9 cellular contexts compared by ENCODE assay signal in genomic region chr21:21200939-21201610, GRCh38.
DNase-seq lines count a peak whose midpoint lies in the region; ATAC-seq, FAIRE-seq and TF ChIP-seq lines count a peak whose summit lies in the region.
"Had no signal": no experiment of that assay in that cellular context is flagged by ENCODE, and none has a peak within 500 bp of the region (broad histone marks: within the 10 kb centered on the region; RNA-seq: fewer than 3 reads in every experiment).

No MANE protein-coding gene starts in this region.

- peaks cover 3% of the 10 kb centered on the region for H3K4me1 ChIP-seq in endothelial cell of umbilical vein (ENCODE audit: control insufficient read depth, extremely low read depth, insufficient read depth, low read length)
- peaks cover 22% of the 10 kb centered on the region for H3K4me1 ChIP-seq in osteoblast (ENCODE audit: insufficient read depth, low read length)
- H3K4me1 ChIP-seq in HAP-1, result no peaks in the 10 kb centered on the region

- intact Hi-C loops in endothelial cell of umbilical vein (cut with micrococcal nuclease), result no loop called here

- H3K36me3 ChIP-seq in MG63 (peaks cover 5% of the 10 kb centered on the region), endothelial cell of umbilical vein (ENCODE audit: control insufficient read depth in 2 of 2, extremely low read depth in 1 of 2, insufficient read depth in 2 of 2, low read length in 2 of 2) (no peaks in the 10 kb centered on the region), osteoblast (ENCODE audit: insufficient read depth, low read length) (no peaks in the 10 kb centered on the region), HAP-1 (replicated peaks) (no peaks in the 10 kb centered on the region)

- in situ Hi-C loops in HAP-1 (cut with MboI; ENCODE audit: low sequenced_read_pairs), result no loop called here

- H4K20me1 ChIP-seq in endothelial cell of umbilical vein (replicated peaks; ENCODE audit: control insufficient read depth, extremely low read depth, insufficient read depth, low read length), result no peaks in the 10 kb centered on the region
- no peaks in the 10 kb centered on the region for H4K20me1 ChIP-seq in osteoblast (ENCODE audit: insufficient read depth, low read length)

- H3K9me3 ChIP-seq in MG63 (peaks cover 4% of the 10 kb centered on the region), endothelial cell of umbilical vein (replicated peaks; ENCODE audit: control insufficient read depth, insufficient read depth, low read length) (no peaks in the 10 kb centered on the region), osteoblast (ENCODE audit: low read depth, low read length) (no peaks in the 10 kb centered on the region), HAP-1 (0 out of 2 replicates have a peak, but pooled peaks cover 2% of the 10 kb centered on the region)

- no TSS peak for BruUV-seq in endothelial cell of umbilical vein (replicated peaks; lab: Mats Ljungman, UMichigan)

- peak overlapping the region; percentile 49 for H3K4me2 ChIP-seq in endothelial cell of umbilical vein (ENCODE audit: insufficient read depth, low read length)
- H3K4me2 ChIP-seq in osteoblast (ENCODE audit: insufficient read depth, low read length), result peak overlapping the region; percentile 75

- no peak for ATAC-seq in GM19351 (IDR thresholded peaks at IDR 0.05; ENCODE audit: unreplicated experiment)
- ATAC-seq in GM21723 (IDR thresholded peaks at IDR 0.05; ENCODE audit: unreplicated experiment), result no peak

- H3K79me2 ChIP-seq in endothelial cell of umbilical vein (ENCODE audit: control insufficient read depth, insufficient read depth, low read length) (no peaks in the 10 kb centered on the region), osteoblast (ENCODE audit: insufficient read depth, low read length) (no peaks in the 10 kb centered on the region)

- no peaks in the 10 kb centered on the region for H3K9me1 ChIP-seq in endothelial cell of umbilical vein (replicated peaks; ENCODE audit: control insufficient read depth, extremely low read depth, insufficient read depth, low read length)

- dilution Hi-C loops in endothelial cell of umbilical vein (cut with MboI; ENCODE audit: extremely low pct_ligation_motif_present, low sequenced_read_pairs), result no loop called here

- TF ChIP-seq POLR2A in endothelial cell of umbilical vein (IDR thresholded peaks at IDR 0.05; ENCODE audit: low read depth, low read length), result no peak

- H3K27ac ChIP-seq in endothelial cell of umbilical vein (ENCODE audit: insufficient read depth, low read depth, low read length), result peak overlapping the region; percentile 3
- H3K27ac ChIP-seq in osteoblast (ENCODE audit: low read depth, low read length), result peak overlapping the region; percentile 92

- no peak for FAIRE-seq in endothelial cell of umbilical vein (lab: Jason Lieb, UNC)
- FAIRE-seq: urothelium cell line had no signal

- H2AFZ ChIP-seq in endothelial cell of umbilical vein (ENCODE audit: low read depth, low read length), result peak overlapping the region; percentile 70
- H2AFZ ChIP-seq in osteoblast (ENCODE audit: low read length), result peak overlapping the region; percentile 61

- DNase-seq in EH (ENCODE audit: low read depth), result peak; percentile 22
- no peak for DNase-seq in MG63
- DNase-seq in endothelial cell of umbilical vein (ENCODE audit: low read depth, low spot score), result peak; percentile 22
- DNase-seq in osteoblast (ENCODE audit: insufficient read length, low spot score, missing footprints), result no peak
- no peak for DNase-seq in DMS 273 treated with DMSO at 0.1 percent for 48 hours (lab: John Stamatoyannopoulos, UW)
- DNase-seq in HAP-1 (ENCODE audit: low spot score in 2 of 2), result no peak

- no peak for TF ChIP-seq CTCF in endothelial cell of umbilical vein (IDR thresholded peaks at IDR 0.05; ENCODE audit: extremely low read depth in 1 of 2, insufficient read depth in 1 of 2, low read depth in 1 of 2, low read length in 2 of 2)
- TF ChIP-seq CTCF in osteoblast (IDR thresholded peaks at IDR 0.05; ENCODE audit: extremely low read depth, low read depth, low read length), result no peak

- POLR2A ChIA-PET in endothelial cell of umbilical vein (lab: Charles Lee), result no interaction called here

- CTCF ChIA-PET in endothelial cell of umbilical vein (lab: Charles Lee), result interaction anchor here (0.6 to 1.0 kb wide), 2 partner anchors 37 to 201 kb away, joined by 3 read pairs; no protein-coding TSS in a partner anchor

- H3K4me3 ChIP-seq in MG63, result peak overlapping the region; percentile 48
- H3K4me3 ChIP-seq in endothelial cell of umbilical vein (replicated peaks in 1 of 3; ENCODE audit: insufficient read depth in 1 of 3, low read depth in 1 of 3, low read length in 3 of 3), result no peak overlapping the region
- H3K4me3 ChIP-seq in osteoblast (ENCODE audit: insufficient read depth, low read length), result peak overlapping the region; percentile 18
- H3K4me3 ChIP-seq in HAP-1, result no peak overlapping the region

- H3K27me3 ChIP-seq in MG63 (no peaks in the 10 kb centered on the region), endothelial cell of umbilical vein (ENCODE audit: control insufficient read depth in 2 of 2, insufficient read depth in 2 of 2, low read length in 2 of 2) (no peaks in the 10 kb centered on the region), osteoblast (ENCODE audit: insufficient read depth, low read length) (no peaks in the 10 kb centered on the region), HAP-1 (ENCODE audit: low read depth) (no peaks in the 10 kb centered on the region)

- H3K9ac ChIP-seq in endothelial cell of umbilical vein (replicated peaks; ENCODE audit: extremely low read depth, insufficient read depth, low read length), result peak overlapping the region; percentile 3

TF ChIP-seq in endothelial cell of umbilical vein, 7 proteins besides CTCF, POLR2A, EP300 and RAD21:
- TF ChIP-seq MAX (IDR thresholded peaks at IDR 0.05; ENCODE audit: insufficient read depth, insufficient read length) (no peak), MYC (IDR thresholded peaks at IDR 0.05; ENCODE audit: low read depth, low read length) (no peak), FOS (IDR thresholded peaks at IDR 0.05; ENCODE audit: borderline replicate concordance, insufficient read depth, low read length) (no peak), JUN (IDR thresholded peaks at IDR 0.05; ENCODE audit: borderline replicate concordance, insufficient read depth, insufficient read length, low read depth) (no peak), GATA2 (IDR thresholded peaks at IDR 0.05; ENCODE audit: insufficient read depth, insufficient read length, low read depth, low read length) (no peak), POLR2AphosphoS5 (IDR thresholded peaks at IDR 0.05; ENCODE audit: insufficient read depth, low read depth, low read length) (no peak), EZH2 (IDR thresholded peaks at IDR 0.05; ENCODE audit: borderline replicate concordance, low read depth, low read length, severe bottlenecking) (no peak)

Comparison
In these comparisons a context has a peak if more than half of its experiments do, and no peak if none do; other contexts are left out.
1. DNase-seq: peak in EH (single experiment) and endothelial cell of umbilical vein (single experiment); none in MG63 (single experiment), osteoblast (single experiment), DMS 273 treated with DMSO at 0.1 percent for 48 hours (single experiment) and HAP-1 (0 of 2).
2. H3K4me3 ChIP-seq: peak in MG63 (single experiment) and osteoblast (single experiment); none in endothelial cell of umbilical vein (0 of 3) and HAP-1 (single experiment).